In genomic region chr11:46879056-46879585, GRCh38 we compare ENCODE assay signal across 30 cellular contexts. TPM values are rescaled to one million over a fixed set of nuclear protein-coding genes. Genes with fewer than 3 reads are reported as not detected.
"Had no signal": no experiment of that assay in that cellular context is flagged by ENCODE, and none has a peak within 500 bp of the region (broad histone marks: within the 10 kb centered on the region; RNA-seq: fewer than 3 reads in every experiment).

No MANE protein-coding gene starts in this region.

- H3K36me3 Mint-ChIP-seq: naive thymus-derived CD4-positive, alpha-beta T cell; natural killer cell; stimulated activated memory B cell treated with anti-CD40 and anti-IgM and Interleukin-4, amounts not matched to agents 10 μg/mL and 1 μg/mL and 100 μg/mL, for 72 hours had no signal

- DNase-seq: naive thymus-derived CD4-positive, alpha-beta T cell; natural killer cell; nucleus accumbens; pancreas; psoas muscle; right cardiac atrium; right lobe of liver; sigmoid colon; small intestine; stimulated activated CD4-positive, alpha-beta T cell treated with anti-CD3 and anti-CD28 coated beads, Interleukin-12 subunit alpha, Interleukin-12 subunit beta, amount 100 ng/mL, for 4 hours; stimulated activated CD4-positive, alpha-beta T cell treated with anti-CD3 and anti-CD28 coated beads, Interleukin-1b, Interleukin-23, amount 100 ng/mL, for 48 hours; stimulated activated CD4-positive, alpha-beta T cell treated with anti-CD3 and anti-CD28 coated beads, Interleukin-4, amount 100 ng/mL, for 1 hour; stimulated activated CD4-positive, alpha-beta T cell treated with anti-CD3 and anti-CD28 coated beads, Interleukin-4, amount 100 ng/mL, for 4 hours; stimulated activated CD8-positive, alpha-beta memory T cell treated with anti-CD3 and anti-CD28 coated beads, Interleukin-4, amount 100 ng/mL, for 48 hours; stimulated activated naive CD4-positive, alpha-beta T cell; stimulated activated naive CD8-positive, alpha-beta T cell treated with anti-CD3 and anti-CD28 coated beads, Interleukin-15, amount 100 ng/mL, for 72 hours; stimulated activated naive CD8-positive, alpha-beta T cell treated with anti-CD3 and anti-CD28 coated beads, Interleukin-15, Interleukin-2, amounts not matched to agents 100 U/mL and 50 U/mL, for 24 hours; substantia nigra; testis; tibial artery; transverse colon; upper lobe of left lung had no signal

- H3K9ac ChIP-seq: neural progenitor cell had no signal

- H2AFZ ChIP-seq: neural progenitor cell had no signal

- H3K4me3 Mint-ChIP-seq: naive thymus-derived CD4-positive, alpha-beta T cell; natural killer cell; nephron; neural progenitor cell; stimulated activated memory B cell treated with anti-CD40 and anti-IgM and Interleukin-4, amounts not matched to agents 10 μg/mL and 1 μg/mL and 100 μg/mL, for 72 hours; stimulated activated naive CD8-positive, alpha-beta T cell treated with anti-CD3 and anti-CD28 coated beads, Interleukin-15, amount 100 ng/mL, for 72 hours had no signal

- H3K27ac Mint-ChIP-seq: naive thymus-derived CD4-positive, alpha-beta T cell; natural killer cell; nephron; neural progenitor cell; progenitor cell of endocrine pancreas; stimulated activated memory B cell treated with anti-CD40 and anti-IgM and Interleukin-4, amounts not matched to agents 10 μg/mL and 1 μg/mL and 100 μg/mL, for 72 hours; stimulated activated naive CD8-positive, alpha-beta T cell treated with anti-CD3 and anti-CD28 coated beads, Interleukin-15, amount 100 ng/mL, for 72 hours had no signal

- H3K4me1 ChIP-seq: neural progenitor cell, pancreas, psoas muscle, right lobe of liver, sigmoid colon, suprapubic skin, testis, tibial artery, transverse colon, upper lobe of left lung, vagina had no signal

- ATAC-seq: naive thymus-derived CD4-positive, alpha-beta T cell; natural killer cell; pancreas; psoas muscle; right cardiac atrium; stimulated activated memory B cell treated with anti-CD40 and anti-IgM and Interleukin-4, amounts not matched to agents 10 μg/mL and 1 μg/mL and 100 μg/mL, for 72 hours; stimulated activated naive CD8-positive, alpha-beta T cell treated with anti-CD3 and anti-CD28 coated beads, Interleukin-15, amount 100 ng/mL, for 72 hours; stimulated activated naive CD8-positive, alpha-beta T cell treated with anti-CD3 and anti-CD28 coated beads, Interleukin-15, Interleukin-2, amounts not matched to agents 100 U/mL and 50 U/mL, for 24 hours had no signal

- H3K4me3 ChIP-seq: neural progenitor cell, pancreas, psoas muscle, right lobe of liver, sigmoid colon, suprapubic skin, testis, tibial artery, transverse colon, upper lobe of left lung, vagina had no signal

- H3K27ac ChIP-seq: neural progenitor cell, neutrophil, pancreas, psoas muscle, right lobe of liver, sigmoid colon, suprapubic skin, testis, tibial artery, transverse colon, upper lobe of left lung, vagina had no signal

- H3K4me2 ChIP-seq: neural progenitor cell had no signal

- FAIRE-seq: pancreas, small intestine had no signal

- H3K27me3 Mint-ChIP-seq: progenitor cell of endocrine pancreas; stimulated activated naive CD8-positive, alpha-beta T cell treated with anti-CD3 and anti-CD28 coated beads, Interleukin-15, amount 100 ng/mL, for 72 hours had no signal

- H3K27me3 ChIP-seq: neural progenitor cell, neutrophil, pancreas, right lobe of liver, sigmoid colon, suprapubic skin, testis, tibial artery, transverse colon, upper lobe of left lung, vagina had no signal

- H3K36me3 ChIP-seq: neural progenitor cell, neutrophil, right lobe of liver had no signal

- H3K4me1 Mint-ChIP-seq: natural killer cell; nephron; neural progenitor cell; stimulated activated memory B cell treated with anti-CD40 and anti-IgM and Interleukin-4, amounts not matched to agents 10 μg/mL and 1 μg/mL and 100 μg/mL, for 72 hours; stimulated activated naive CD8-positive, alpha-beta T cell treated with anti-CD3 and anti-CD28 coated beads, Interleukin-15, amount 100 ng/mL, for 72 hours had no signal

- H3K9me3 Mint-ChIP-seq: naive thymus-derived CD4-positive, alpha-beta T cell; natural killer cell; nephron; neural progenitor cell; stimulated activated memory B cell treated with anti-CD40 and anti-IgM and Interleukin-4, amounts not matched to agents 10 μg/mL and 1 μg/mL and 100 μg/mL, for 72 hours; stimulated activated naive CD8-positive, alpha-beta T cell treated with anti-CD3 and anti-CD28 coated beads, Interleukin-15, amount 100 ng/mL, for 72 hours had no signal

- H3K9me3 ChIP-seq: neutrophil, pancreas, psoas muscle, right lobe of liver, sigmoid colon, suprapubic skin, testis, tibial artery, transverse colon, upper lobe of left lung, vagina had no signal

RNA-seq across cellular contexts. Expression of gene LRP4, which starts 39.2 kb away (rescaled TPM):
- total RNA-seq: naive thymus-derived CD4-positive, alpha-beta T cell; natural killer cell had no signal
- polyA plus RNA-seq: naive thymus-derived CD4-positive, alpha-beta T cell; neural cell had no signal
